Comparison of ENCODE assay signal across 8 cellular contexts in genomic region chr11:128522063-128522942, GRCh38.
A peak's percentile ranks its signal among the peaks of the same experiment; 100 is the strongest.
DNase-seq lines count a peak whose midpoint lies in the region; ATAC-seq and TF ChIP-seq lines count a peak whose summit lies in the region.

No MANE protein-coding gene starts in this region.

- DNase-seq in D341Med (ENCODE audit: low spot score) = peak; percentile 90
- peak in 63 of 76 experiments; percentile 2 to 81 (median 49) for DNase-seq in HUDEP-2 (lab: John Stamatoyannopoulos, UW; ENCODE audit: unreplicated experiment in 76 of 76)
- peak; percentile 81 for DNase-seq in OCI-M1 (lab: John Stamatoyannopoulos, UW)
- DNase-seq in activated T-cell treated with anti-CD3 and anti-CD28 coated beads, Interleukin-2, amount 50 U/mL, for 4 hours = peak; percentile 82
- peak; percentile 98 for DNase-seq in esophagus muscularis mucosa (ENCODE audit: extremely low spot score)
- DNase-seq in stimulated activated CD8-positive, alpha-beta memory T cell treated with anti-CD3 and anti-CD28 coated beads, Interleukin-4, amount 100 ng/mL, for 48 hours = peak; percentile 92

- peak; percentile 89 for TF ChIP-seq POLR2A in esophagus muscularis mucosa (IDR thresholded peaks at IDR 0.05; ENCODE audit: low read depth)

- peaks cover 60% of the 10 kb centered on the region for H3K4me1 Mint-ChIP-seq in activated T-cell treated with anti-CD3 and anti-CD28 coated beads, Interleukin-2, amount 50 U/mL, for 4 hours (ENCODE audit: low read depth)

- peak; percentile 77 for ATAC-seq in GM21390 (IDR thresholded peaks at IDR 0.05; ENCODE audit: unreplicated experiment)
- ATAC-seq in activated T-cell treated with anti-CD3 and anti-CD28 coated beads, Interleukin-2, amount 50 U/mL, for 4 hours = peak; percentile 72 to 76

- intact Hi-C loops in esophagus muscularis mucosa (cut with DNase I) = loop anchor here (5.0 kb wide), 1 partner anchor 100 kb away; no protein-coding TSS in a partner anchor

- H3K4me1 ChIP-seq in esophagus muscularis mucosa (peaks cover 37 to 70% (median 53%) of the 10 kb centered on the region in 4 donors), muscle layer of colon (ENCODE audit: insufficient read depth, low read length) (peaks cover 29% of the 10 kb centered on the region)

- TF ChIP-seq EP300 in esophagus muscularis mucosa (IDR thresholded peaks at IDR 0.05) = peak; percentile 1

- peak overlapping the region; percentile 83 for H3K9ac ChIP-seq in muscle layer of colon (ENCODE audit: low read length)

- H3K36me3 ChIP-seq in esophagus muscularis mucosa (no peaks in the 10 kb centered on the region), muscle layer of colon (ENCODE audit: insufficient read depth, low read length) (no peaks in the 10 kb centered on the region)

- peak overlapping the region; percentile 91 to 97 (median 93) for H3K27ac ChIP-seq in esophagus muscularis mucosa (replicated peaks in 1 of 4)
- H3K27ac ChIP-seq in muscle layer of colon (ENCODE audit: low read depth, low read length) = peak overlapping the region; percentile 81

- H3K9me3 ChIP-seq in esophagus muscularis mucosa (no peaks in the 10 kb centered on the region), muscle layer of colon (ENCODE audit: low read length) (no peaks in the 10 kb centered on the region)

- H3K36me3 Mint-ChIP-seq in activated T-cell treated with anti-CD3 and anti-CD28 coated beads, Interleukin-2, amount 50 U/mL, for 4 hours (ENCODE audit: insufficient read depth) = peaks cover 27% of the 10 kb centered on the region

- no peak for TF ChIP-seq CTCF in esophagus muscularis mucosa (IDR thresholded peaks at IDR 0.05)

- H3K4me3 ChIP-seq in esophagus muscularis mucosa (peak overlapping the region; percentile 67 to 88 (median 79)), muscle layer of colon (ENCODE audit: low read depth in 1 of 2, low read length in 2 of 2) (peak overlapping the region; percentile 72 to 80)

- H3K4me3 Mint-ChIP-seq in activated T-cell treated with anti-CD3 and anti-CD28 coated beads, Interleukin-2, amount 50 U/mL, for 4 hours = peak overlapping the region; percentile 97

- H3K9me3 Mint-ChIP-seq in activated T-cell treated with anti-CD3 and anti-CD28 coated beads, Interleukin-2, amount 50 U/mL, for 4 hours = no peaks in the 10 kb centered on the region

- H3K27me3 Mint-ChIP-seq in activated T-cell treated with anti-CD3 and anti-CD28 coated beads, Interleukin-2, amount 50 U/mL, for 4 hours (ENCODE audit: low read depth) = no peaks in the 10 kb centered on the region

- no peaks in the 10 kb centered on the region for H3K27me3 ChIP-seq in esophagus muscularis mucosa
- no peaks in the 10 kb centered on the region for H3K27me3 ChIP-seq in muscle layer of colon (ENCODE audit: control insufficient read depth in 1 of 2, insufficient read depth in 2 of 2, low read length in 2 of 2)

- 0% methylated on average over 22 of the region's 93 CpGs for WGBS in esophagus muscularis mucosa

Comparison
In these comparisons a context has a peak if more than half of its experiments do, and no peak if none do; other contexts are left out.
1. Peak in every context shown above with its lines: DNase-seq, ATAC-seq, H3K4me3 ChIP-seq and H3K27ac ChIP-seq.